9 cellular contexts compared by ENCODE assay signal in the genomic region with DNA sequence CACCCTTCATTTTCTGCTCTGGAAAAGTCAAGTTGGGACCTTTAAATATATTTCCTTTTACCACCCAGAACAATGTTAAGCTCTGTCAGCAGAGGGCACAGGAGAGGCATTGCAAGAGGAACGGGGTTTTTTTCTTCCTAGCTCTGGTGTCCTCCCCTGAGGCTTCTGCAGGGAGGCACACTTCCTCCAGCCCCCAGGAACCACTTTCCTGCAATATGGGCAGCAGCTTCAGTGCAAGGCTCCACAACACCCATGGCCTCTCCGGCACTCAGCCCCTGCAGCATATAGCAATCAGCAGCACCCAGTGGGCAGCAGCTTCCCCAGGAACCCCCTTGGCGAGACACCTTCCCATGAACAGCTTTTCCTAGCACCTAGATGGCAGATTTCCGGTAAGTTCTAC.
A peak's percentile ranks its signal among the peaks of the same experiment; 100 is the strongest.
DNase-seq lines count a peak whose midpoint lies in the region; ATAC-seq and TF ChIP-seq lines count a peak whose summit lies in the region.
"Had no signal": no experiment of that assay in that cellular context is flagged by ENCODE, and none has a peak within 500 bp of the region (broad histone marks: within the 10 kb centered on the region; RNA-seq: fewer than 3 reads in every experiment).

No MANE protein-coding gene starts in this region.

- intact Hi-C loops in mucosa of descending colon (cut with DNase I, micrococcal nuclease) (no loop called here), posterior vena cava (cut with DNase I) (no loop called here), head of caudate nucleus (cut with DNase I) (no loop called here)

- H3K27ac ChIP-seq in Karpas-422 (ENCODE audit: low read length): no peak overlapping the region
- H3K27ac ChIP-seq: thoracic aorta had no signal

- no peaks in the 10 kb centered on the region for H3K9me3 ChIP-seq in Karpas-422 (ENCODE audit: low read length)
- no peaks in the 10 kb centered on the region for H3K9me3 ChIP-seq in mucosa of descending colon
- H3K9me3 ChIP-seq: thoracic aorta had no signal

- no peak for TF ChIP-seq POLR2A in GM18505 (IDR thresholded peaks at IDR 0.05; ENCODE audit: borderline replicate concordance, extremely low read depth, insufficient read depth, insufficient read length)

- no peak overlapping the region for H2AFZ ChIP-seq in Karpas-422 (ENCODE audit: low read length)

- no peaks in the 10 kb centered on the region for H4K20me1 ChIP-seq in Karpas-422 (ENCODE audit: insufficient read depth, low read depth, low read length)

- no peaks in the 10 kb centered on the region for H3K4me1 ChIP-seq in Karpas-422 (ENCODE audit: low read length)
- H3K4me1 ChIP-seq in mucosa of descending colon (ENCODE audit: low read depth): no peaks in the 10 kb centered on the region

- no peaks in the 10 kb centered on the region for H3K9me2 ChIP-seq in Karpas-422 (replicated peaks; ENCODE audit: insufficient read depth, low read length)

- H3K36me3 ChIP-seq in Karpas-422 (ENCODE audit: insufficient read depth, low read length) (no peaks in the 10 kb centered on the region), mucosa of descending colon (ENCODE audit: low read depth) (no peaks in the 10 kb centered on the region)
- H3K36me3 ChIP-seq: thoracic aorta had no signal

- TF ChIP-seq CTCF in GM12864 (IDR thresholded peaks at IDR 0.05; ENCODE audit: low read depth, low read length, missing control alignments) (peak; percentile 70), mucosa of descending colon (IDR thresholded peaks at IDR 0.05) (no peak)

- H3K9ac ChIP-seq in Karpas-422 (ENCODE audit: low read length): no peak overlapping the region

- ATAC-seq in mucosa of descending colon: peak; percentile 52
- ATAC-seq in GM18505 (IDR thresholded peaks at IDR 0.05; ENCODE audit: unreplicated experiment): no peak

- H3K27me3 ChIP-seq in Karpas-422 (ENCODE audit: low read length): no peaks in the 10 kb centered on the region

- H3K79me2 ChIP-seq in Karpas-422 (ENCODE audit: low read length): no peaks in the 10 kb centered on the region

- no peak overlapping the region for H3K4me2 ChIP-seq in Karpas-422 (ENCODE audit: low read depth, low read length, poor library complexity, severe bottlenecking)

- DNase-seq in AG08396 (ENCODE audit: low spot score) (peak; percentile 10), GM12864 (ENCODE audit: low read depth) (peak; percentile 15), Karpas-422 (peak; percentile 82), astrocyte of the hippocampus (ENCODE audit: low read depth, low spot score) (peak; percentile 2), mucosa of descending colon (peak in 1 of 3 donors; percentile 60), posterior vena cava (ENCODE audit: low spot score) (no peak), head of caudate nucleus (no peak)

- H3K4me3 ChIP-seq in GM12864 (ENCODE audit: low read depth, low read length) (no peak overlapping the region), Karpas-422 (ENCODE audit: low read length) (no peak overlapping the region), mucosa of descending colon (no peak overlapping the region)
- H3K4me3 ChIP-seq: thoracic aorta had no signal

Comparison
In these comparisons a context has a peak if more than half of its experiments do, and no peak if none do; other contexts are left out.
1. DNase-seq: peak in AG08396 (single experiment), GM12864 (single experiment), Karpas-422 (single experiment) and astrocyte of the hippocampus (single experiment); none in posterior vena cava (single experiment) and head of caudate nucleus (0 of 42).